In the genomic region with DNA sequence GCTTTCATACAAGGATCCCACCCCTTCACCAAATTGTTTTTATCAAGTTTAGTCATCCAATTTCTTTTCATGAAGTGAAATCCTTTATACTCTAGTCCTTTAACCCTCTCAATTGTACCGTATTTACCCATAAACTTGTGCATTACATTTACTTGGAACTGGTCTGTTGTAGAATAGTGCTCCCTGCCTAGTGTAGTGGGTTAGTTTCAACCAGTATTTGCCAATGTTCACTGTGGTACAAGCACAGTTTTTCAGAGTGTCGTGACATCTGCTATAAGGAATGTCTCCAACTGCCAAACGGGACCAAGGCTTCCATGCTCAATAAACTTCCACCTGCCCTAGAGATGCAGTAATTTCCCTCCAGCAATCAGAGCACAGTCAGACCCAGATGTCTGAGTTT, we compare ENCODE assay signal across 24 cellular contexts.
DNase-seq lines count a peak whose midpoint lies in the region; ATAC-seq lines count a peak whose summit lies in the region.
"Had no signal": no experiment of that assay in that cellular context is flagged by ENCODE, and none has a peak within 500 bp of the region (broad histone marks: within the 10 kb centered on the region; RNA-seq: fewer than 3 reads in every experiment).

No MANE protein-coding gene starts in this region.

- no peak overlapping the region for H3K4me3 Mint-ChIP-seq in effector memory CD8-positive, alpha-beta T cell
- H3K4me3 Mint-ChIP-seq in activated naive CD4-positive, alpha-beta T cell treated with anti-CD3 and anti-CD28 coated beads, Interleukin-2, amount 10 ng/mL, durations not matched to agents 7 days and 5 days = no peak overlapping the region
- H3K4me3 Mint-ChIP-seq: CD8-positive, alpha-beta memory T cell had no signal

- DNase-seq in NCI-H2171 treated with DMSO at 0.1 percent for 48 hours (lab: John Stamatoyannopoulos, UW) (peak; percentile 14), NCI-H2171 (lab: John Stamatoyannopoulos, UW) (no peak), M059J (ENCODE audit: low read depth) (peak; percentile 27), cerebellar cortex (ENCODE audit: low spot score) (peak; percentile 23), myocyte (ENCODE audit: low read depth) (peak; percentile 5)
- no peak for DNase-seq in effector memory CD8-positive, alpha-beta T cell
- DNase-seq in activated naive CD4-positive, alpha-beta T cell treated with anti-CD3 and anti-CD28 coated beads, Interleukin-2, amount 10 ng/mL, durations not matched to agents 7 days and 5 days = no peak
- no peak for DNase-seq in activated CD4-positive, alpha-beta T cell treated with anti-CD3 and anti-CD28 coated beads, Interleukin-2, amount 50 U/mL, for 4 hours
- DNase-seq: 8988T; AML-193; C1 segment of cervical spinal cord; Calu3; CD8-positive, alpha-beta memory T cell; DMS53; H7; MM.1S; NCI-H1092; NCI-H1436 treated with DMSO at 0.1 percent for 48 hours; NCI-H2029 treated with DMSO at 0.1 percent for 48 hours; NCI-H524 treated with DMSO at 0.1 percent for 48 hours; NCI-H82; OCI-M1; Right ventricle myocardium superior had no signal

- no peak for ATAC-seq in effector memory CD8-positive, alpha-beta T cell (replicated peaks)
- ATAC-seq: GM12878 had no signal

- H3K27ac Mint-ChIP-seq in effector memory CD8-positive, alpha-beta T cell = no peak overlapping the region
- no peak overlapping the region for H3K27ac Mint-ChIP-seq in activated naive CD4-positive, alpha-beta T cell treated with anti-CD3 and anti-CD28 coated beads, Interleukin-2, amount 10 ng/mL, durations not matched to agents 7 days and 5 days
- H3K27ac Mint-ChIP-seq: CD8-positive, alpha-beta memory T cell had no signal

- CTCF ChIA-PET in activated naive CD4-positive, alpha-beta T cell treated with anti-CD3 and anti-CD28 coated beads, Interleukin-2, amount 10 ng/mL, durations not matched to agents 7 days and 5 days (lab: Charles Lee) = interaction anchor here (0.9 kb wide), 1 partner anchor 182 kb away, joined by 3 read pairs; no protein-coding TSS in a partner anchor

- H3K36me3 Mint-ChIP-seq in effector memory CD8-positive, alpha-beta T cell (ENCODE audit: insufficient read depth) = no peaks in the 10 kb centered on the region
- no peaks in the 10 kb centered on the region for H3K36me3 Mint-ChIP-seq in activated naive CD4-positive, alpha-beta T cell treated with anti-CD3 and anti-CD28 coated beads, Interleukin-2, amount 10 ng/mL, durations not matched to agents 7 days and 5 days
- H3K36me3 Mint-ChIP-seq: CD8-positive, alpha-beta memory T cell had no signal

- H3K27me3 Mint-ChIP-seq in effector memory CD8-positive, alpha-beta T cell = peaks cover 36 to 44% of the 10 kb centered on the region in 2 donors
- H3K27me3 Mint-ChIP-seq in activated naive CD4-positive, alpha-beta T cell treated with anti-CD3 and anti-CD28 coated beads, Interleukin-2, amount 10 ng/mL, durations not matched to agents 7 days and 5 days = peaks cover 19% of the 10 kb centered on the region

- no peaks in the 10 kb centered on the region for H3K9me3 Mint-ChIP-seq in effector memory CD8-positive, alpha-beta T cell
- H3K9me3 Mint-ChIP-seq in activated naive CD4-positive, alpha-beta T cell treated with anti-CD3 and anti-CD28 coated beads, Interleukin-2, amount 10 ng/mL, durations not matched to agents 7 days and 5 days = no peaks in the 10 kb centered on the region
- H3K9me3 Mint-ChIP-seq: CD8-positive, alpha-beta memory T cell had no signal

- H3K4me1 Mint-ChIP-seq in effector memory CD8-positive, alpha-beta T cell (ENCODE audit: low read depth in 2 of 2) = no peaks in the 10 kb centered on the region
- H3K4me1 Mint-ChIP-seq in activated naive CD4-positive, alpha-beta T cell treated with anti-CD3 and anti-CD28 coated beads, Interleukin-2, amount 10 ng/mL, durations not matched to agents 7 days and 5 days = no peaks in the 10 kb centered on the region
- H3K4me1 Mint-ChIP-seq: CD8-positive, alpha-beta memory T cell had no signal

Comparison
In these comparisons a context has a peak if more than half of its experiments do, and no peak if none do; other contexts are left out.
1. DNase-seq: peak in NCI-H2171 treated with DMSO at 0.1 percent for 48 hours (single experiment), M059J (single experiment), cerebellar cortex (single experiment) and myocyte (single experiment); none in NCI-H2171 (single experiment), effector memory CD8-positive, alpha-beta T cell (0 of 3), activated naive CD4-positive, alpha-beta T cell treated with anti-CD3 and anti-CD28 coated beads, Interleukin-2, amount 10 ng/mL, durations not matched to agents 7 days and 5 days (single experiment) and activated CD4-positive, alpha-beta T cell treated with anti-CD3 and anti-CD28 coated beads, Interleukin-2, amount 50 U/mL, for 4 hours (0 of 2).